In the genomic region with DNA sequence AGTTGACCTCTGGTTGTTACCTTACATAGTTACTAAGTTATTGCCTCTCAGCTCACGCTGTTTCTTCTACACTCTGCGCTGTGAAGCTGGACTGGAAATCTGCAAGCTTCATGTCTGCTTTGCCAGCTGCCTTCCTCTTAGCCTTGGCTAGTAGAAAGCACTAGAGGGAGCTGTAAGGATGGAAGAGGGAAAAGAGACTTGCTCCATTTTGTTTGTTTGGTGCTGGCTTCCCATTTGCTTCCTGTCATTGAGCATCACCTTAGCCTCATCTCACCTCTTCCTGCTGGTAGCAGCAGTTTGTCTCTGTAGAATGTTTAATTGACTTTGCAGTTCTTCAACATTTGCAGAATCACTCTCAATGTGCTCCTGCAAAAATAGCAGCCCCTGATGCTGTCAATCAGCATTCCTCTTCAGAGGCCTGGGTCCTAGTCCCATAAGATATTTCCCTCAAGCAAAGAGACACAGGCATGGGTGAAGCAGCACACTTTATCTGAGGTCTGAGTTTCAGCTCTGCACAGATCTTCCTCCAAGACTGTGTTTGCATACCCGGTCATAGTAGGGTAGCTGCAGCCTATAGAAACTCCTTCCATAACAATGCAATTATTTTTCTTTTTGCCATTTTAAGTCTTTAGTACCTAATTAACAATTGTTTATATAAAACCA, we compare ENCODE assay signal across 8 cellular contexts.
A peak's percentile ranks its signal among the peaks of the same experiment; 100 is the strongest.
DNase-seq lines count a peak whose midpoint lies in the region; ATAC-seq and TF ChIP-seq lines count a peak whose summit lies in the region.

No MANE protein-coding gene starts in this region.

- no peak for TF ChIP-seq POLR2A in vagina (IDR thresholded peaks at IDR 0.05)
- TF ChIP-seq POLR2A in uterus (IDR thresholded peaks at IDR 0.05), result no peak

- H3K27ac ChIP-seq in vagina (no peak overlapping the region), uterus (no peak overlapping the region)

- H3K27me3 ChIP-seq in vagina (no peaks in the 10 kb centered on the region), uterus (no peaks in the 10 kb centered on the region)

- no peak for ATAC-seq in HG02970 (IDR thresholded peaks at IDR 0.05; ENCODE audit: low FRiP score, unreplicated experiment)

- DNase-seq in Daoy (ENCODE audit: low read depth) (peak; percentile 2), NCI-H146 (lab: John Stamatoyannopoulos, UW) (peak; percentile 86), astrocyte of the cerebellum (ENCODE audit: low read depth) (peak; percentile 33), medulla oblongata (ENCODE audit: extremely low spot score) (peak; percentile 57), vagina (ENCODE audit: extremely low spot score in 2 of 2) (no peak), uterus (no peak), DMS79 (lab: John Stamatoyannopoulos, UW) (no peak)

- intact Hi-C loops in vagina (cut with DNase I), result no loop called here
- intact Hi-C loops in uterus (cut with DNase I; ENCODE audit: low total_unique reads), result no loop called here

- H3K36me3 ChIP-seq in vagina (no peaks in the 10 kb centered on the region), uterus (no peaks in the 10 kb centered on the region)

- no peaks in the 10 kb centered on the region for H3K4me1 ChIP-seq in vagina
- no peaks in the 10 kb centered on the region for H3K4me1 ChIP-seq in uterus

- TF ChIP-seq CTCF in astrocyte of the cerebellum (IDR thresholded peaks at IDR 0.05; ENCODE audit: low read depth, low read length, missing control alignments), result peak; percentile 70
- no peak for TF ChIP-seq CTCF in vagina (IDR thresholded peaks at IDR 0.05)
- no peak for TF ChIP-seq CTCF in uterus (IDR thresholded peaks at IDR 0.05)

- H3K9me3 ChIP-seq in vagina (no peaks in the 10 kb centered on the region), uterus (no peaks in the 10 kb centered on the region)

- in situ Hi-C loops in astrocyte of the cerebellum (cut with HindIII; ENCODE audit: low sequenced_read_pairs), result no loop called here

- H3K4me3 ChIP-seq in astrocyte of the cerebellum (ENCODE audit: low read depth, low read length), result no peak overlapping the region
- no peak overlapping the region for H3K4me3 ChIP-seq in vagina
- H3K4me3 ChIP-seq in uterus, result no peak overlapping the region

Comparison
In these comparisons a context has a peak if more than half of its experiments do, and no peak if none do; other contexts are left out.
1. DNase-seq: peak in Daoy (single experiment), NCI-H146 (single experiment), astrocyte of the cerebellum (single experiment) and medulla oblongata (single experiment); none in vagina (0 of 2), uterus (0 of 2) and DMS79 (single experiment).